Comparison of ENCODE assay signal across 1 cellular context in the genomic region with DNA sequence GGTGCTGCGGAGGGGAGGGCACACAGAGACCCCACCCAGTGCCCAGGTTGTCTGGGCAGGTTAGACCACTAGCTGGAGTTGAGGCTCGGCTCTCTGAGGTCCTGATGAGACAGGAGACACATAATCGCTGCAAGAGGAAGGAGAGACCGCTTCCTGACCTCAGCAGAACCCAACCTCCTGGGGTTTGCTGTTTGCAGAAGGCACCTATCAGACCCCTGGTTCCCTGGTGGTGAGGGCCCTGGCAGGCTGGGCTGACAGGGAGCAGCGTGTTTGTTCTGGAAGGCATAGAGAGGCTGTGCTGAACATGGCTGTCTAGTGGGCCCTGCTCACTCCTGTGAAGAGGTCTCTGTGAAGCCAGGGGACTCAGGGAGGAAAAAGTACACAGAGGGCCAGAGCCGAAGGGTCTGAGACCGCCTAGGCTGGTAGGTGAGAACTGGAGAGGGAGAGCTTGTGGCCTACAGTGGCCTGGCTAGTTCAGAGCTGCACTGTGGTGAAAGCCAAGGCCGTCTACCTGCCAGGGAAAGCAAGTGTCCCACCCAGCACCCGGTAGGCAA.
TF ChIP-seq lines count a peak whose summit lies in the region.

No MANE protein-coding gene starts in this region.

TF ChIP-seq in SK-N-SH, 30 proteins besides CTCF, POLR2A, EP300 and RAD21 (continued from another document):
- TF ChIP-seq TEAD4 (IDR thresholded peaks at IDR 0.05; ENCODE audit: borderline replicate concordance, insufficient read depth) = no peak
- no peak for TF ChIP-seq CHD2 (IDR thresholded peaks at IDR 0.05; ENCODE audit: low read length, partially characterized antibody)
- TF ChIP-seq, protein P1, sequence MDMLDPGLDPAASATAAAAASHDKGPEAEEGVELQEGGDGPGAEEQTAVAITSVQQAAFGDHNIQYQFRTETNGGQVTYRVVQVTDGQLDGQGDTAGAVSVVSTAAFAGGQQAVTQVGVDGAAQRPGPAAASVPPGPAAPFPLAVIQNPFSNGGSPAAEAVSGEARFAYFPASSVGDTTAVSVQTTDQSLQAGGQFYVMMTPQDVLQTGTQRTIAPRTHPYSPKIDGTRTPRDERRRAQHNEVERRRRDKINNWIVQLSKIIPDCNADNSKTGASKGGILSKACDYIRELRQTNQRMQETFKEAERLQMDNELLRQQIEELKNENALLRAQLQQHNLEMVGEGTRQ (IDR thresholded peaks at IDR 0.05; ENCODE audit: borderline replicate concordance, low read depth, low read length) = no peak
- TF ChIP-seq, protein P2, sequence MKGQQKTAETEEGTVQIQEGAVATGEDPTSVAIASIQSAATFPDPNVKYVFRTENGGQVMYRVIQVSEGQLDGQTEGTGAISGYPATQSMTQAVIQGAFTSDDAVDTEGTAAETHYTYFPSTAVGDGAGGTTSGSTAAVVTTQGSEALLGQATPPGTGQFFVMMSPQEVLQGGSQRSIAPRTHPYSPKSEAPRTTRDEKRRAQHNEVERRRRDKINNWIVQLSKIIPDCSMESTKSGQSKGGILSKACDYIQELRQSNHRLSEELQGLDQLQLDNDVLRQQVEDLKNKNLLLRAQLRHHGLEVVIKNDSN (IDR thresholded peaks at IDR 0.05; ENCODE audit: borderline replicate concordance, low read depth) = no peak
- TF ChIP-seq, protein P3, sequence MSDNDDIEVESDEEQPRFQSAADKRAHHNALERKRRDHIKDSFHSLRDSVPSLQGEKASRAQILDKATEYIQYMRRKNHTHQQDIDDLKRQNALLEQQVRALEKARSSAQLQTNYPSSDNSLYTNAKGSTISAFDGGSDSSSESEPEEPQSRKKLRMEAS (IDR thresholded peaks at IDR 0.05; ENCODE audit: low read depth) = no peak
- no peak for TF ChIP-seq TCF12 (IDR thresholded peaks at IDR 0.05)
- TF ChIP-seq JUND (IDR thresholded peaks at IDR 0.05) = no peak
- TF ChIP-seq ELF1 (IDR thresholded peaks at IDR 0.05) = no peak
- TF ChIP-seq, protein P4, sequence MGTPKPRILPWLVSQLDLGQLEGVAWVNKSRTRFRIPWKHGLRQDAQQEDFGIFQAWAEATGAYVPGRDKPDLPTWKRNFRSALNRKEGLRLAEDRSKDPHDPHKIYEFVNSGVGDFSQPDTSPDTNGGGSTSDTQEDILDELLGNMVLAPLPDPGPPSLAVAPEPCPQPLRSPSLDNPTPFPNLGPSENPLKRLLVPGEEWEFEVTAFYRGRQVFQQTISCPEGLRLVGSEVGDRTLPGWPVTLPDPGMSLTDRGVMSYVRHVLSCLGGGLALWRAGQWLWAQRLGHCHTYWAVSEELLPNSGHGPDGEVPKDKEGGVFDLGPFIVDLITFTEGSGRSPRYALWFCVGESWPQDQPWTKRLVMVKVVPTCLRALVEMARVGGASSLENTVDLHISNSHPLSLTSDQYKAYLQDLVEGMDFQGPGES (IDR thresholded peaks at IDR 0.05; ENCODE audit: low read depth, low read length) = no peak
- no peak for TF ChIP-seq MXI1 (IDR thresholded peaks at IDR 0.05; ENCODE audit: low read depth, low read length)
- TF ChIP-seq RFX5 (IDR thresholded peaks at IDR 0.05; ENCODE audit: low read length) = no peak
- no peak for TF ChIP-seq FOXJ3 (CRISPR knock-in tag; IDR thresholded peaks at IDR 0.05)
- no peak for TF ChIP-seq NRF1 (IDR thresholded peaks at IDR 0.05; ENCODE audit: low read depth, low read length)
- TF ChIP-seq SIN3A (IDR thresholded peaks at IDR 0.05; ENCODE audit: borderline replicate concordance, low read depth, low read length) = no peak
